In the genomic region with DNA sequence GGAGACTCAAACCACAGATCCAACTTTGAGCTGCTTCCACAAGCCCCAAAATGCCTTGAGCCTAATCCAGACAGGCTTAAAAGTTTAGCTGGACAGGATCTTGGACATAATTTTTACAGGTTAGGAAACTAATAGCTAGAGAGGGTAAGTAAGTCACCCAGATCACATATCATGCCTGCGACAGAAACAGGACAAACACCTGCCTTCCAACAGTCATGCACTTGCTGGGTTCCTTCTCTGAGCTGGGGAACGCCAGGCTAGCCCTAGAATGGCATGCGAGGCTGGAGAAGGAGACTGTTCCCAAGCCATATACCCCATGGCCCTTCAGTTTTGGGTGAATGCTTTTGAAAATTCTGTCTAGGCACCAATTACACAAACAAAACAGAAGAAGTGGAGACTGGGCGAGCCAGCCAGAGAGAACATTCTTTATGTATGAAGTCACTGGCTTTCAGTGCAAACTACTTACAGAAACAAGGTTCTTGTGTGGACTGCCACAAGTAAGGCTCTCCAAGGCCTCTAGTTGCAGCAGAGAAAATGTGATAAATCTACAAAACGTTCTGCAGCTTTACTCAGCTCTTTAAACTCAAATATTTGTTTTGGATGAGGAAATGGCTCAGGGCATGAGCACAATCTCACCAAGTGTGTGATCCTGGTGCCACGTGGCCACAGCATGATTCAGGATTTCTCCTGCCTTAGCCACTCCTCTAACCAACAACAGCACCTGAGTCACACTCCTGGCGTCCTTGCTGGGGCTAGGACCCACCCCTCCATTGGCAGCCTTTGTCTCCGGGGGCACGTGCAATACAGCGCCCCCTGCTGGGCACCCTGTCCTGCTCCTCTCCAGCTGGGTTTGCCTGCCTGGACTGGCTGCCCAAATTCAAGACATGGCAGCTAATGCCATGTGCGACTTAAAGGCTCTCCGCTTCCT, we compare ENCODE assay signal across 7 cellular contexts.
DNase-seq lines count a peak whose midpoint lies in the region; ATAC-seq and TF ChIP-seq lines count a peak whose summit lies in the region.

No MANE protein-coding gene starts in this region.

- peak; percentile 89 for TF ChIP-seq CTCF in GM12874 (IDR thresholded peaks at IDR 0.05; ENCODE audit: insufficient read depth, low read depth, low read length)

- peak; percentile 69 for ATAC-seq in memory B cell (ENCODE audit: low read depth)
- no peak for ATAC-seq in stimulated activated memory B cell treated with anti-CD40 and anti-IgM and Interleukin-4, amounts not matched to agents 10 μg/mL and 1 μg/mL and 100 μg/mL, for 72 hours

- POLR2A ChIA-PET in activated CD4-positive, alpha-beta T cell treated with anti-CD3 and anti-CD28 coated beads, Interleukin-2, amount 10 ng/mL, durations not matched to agents 7 days and 5 days (lab: Charles Lee): interaction anchor here (0.8 kb wide), 1 partner anchor 12 kb away, joined by 4 read pairs; no protein-coding TSS in a partner anchor

- CTCF ChIA-PET in activated CD4-positive, alpha-beta T cell treated with anti-CD3 and anti-CD28 coated beads, Interleukin-2, amount 10 ng/mL, durations not matched to agents 7 days and 5 days (lab: Charles Lee): interaction anchor here (0.6 to 4.6 kb wide), 16 partner anchors 9 to 190 kb away, joined by 3 to 46 read pairs (median 4); a partner anchor contains a TSS

- H3K4me1 Mint-ChIP-seq in activated CD4-positive, alpha-beta T cell treated with anti-CD3 and anti-CD28 coated beads, Interleukin-2, amount 10 ng/mL, durations not matched to agents 7 days and 5 days: peaks cover 42% of the 10 kb centered on the region
- no peaks in the 10 kb centered on the region for H3K4me1 Mint-ChIP-seq in memory B cell
- H3K4me1 Mint-ChIP-seq in stimulated activated memory B cell treated with anti-CD40 and anti-IgM and Interleukin-4, amounts not matched to agents 10 μg/mL and 1 μg/mL and 100 μg/mL, for 72 hours: peaks cover 6% of the 10 kb centered on the region

- DNase-seq in NCI-H2029 (lab: John Stamatoyannopoulos, UW): peak; percentile 80
- peak; percentile 20 for DNase-seq in activated CD4-positive, alpha-beta T cell treated with anti-CD3 and anti-CD28 coated beads, Interleukin-2, amount 10 ng/mL, durations not matched to agents 7 days and 5 days
- DNase-seq in ecto neural progenitor cell (ENCODE audit: low spot score): peak; percentile 63
- peak; percentile 50 to 58 for DNase-seq in memory B cell (ENCODE audit: low spot score in 2 of 2)
- peak; percentile 40 for DNase-seq in stimulated activated CD8-positive, alpha-beta memory T cell treated with anti-CD3 and anti-CD28 coated beads, Interleukin-12 subunit alpha, Interleukin-12 subunit beta, amount 100 ng/mL, for 24 hours (ENCODE audit: extremely low read depth)

- H3K27me3 Mint-ChIP-seq in activated CD4-positive, alpha-beta T cell treated with anti-CD3 and anti-CD28 coated beads, Interleukin-2, amount 10 ng/mL, durations not matched to agents 7 days and 5 days: peaks cover 2% of the 10 kb centered on the region
- peaks cover 6% of the 10 kb centered on the region for H3K27me3 Mint-ChIP-seq in memory B cell
- H3K27me3 Mint-ChIP-seq in stimulated activated memory B cell treated with anti-CD40 and anti-IgM and Interleukin-4, amounts not matched to agents 10 μg/mL and 1 μg/mL and 100 μg/mL, for 72 hours: peaks cover 32% of the 10 kb centered on the region

- no peaks in the 10 kb centered on the region for H3K9me3 Mint-ChIP-seq in activated CD4-positive, alpha-beta T cell treated with anti-CD3 and anti-CD28 coated beads, Interleukin-2, amount 10 ng/mL, durations not matched to agents 7 days and 5 days
- no peaks in the 10 kb centered on the region for H3K9me3 Mint-ChIP-seq in memory B cell
- no peaks in the 10 kb centered on the region for H3K9me3 Mint-ChIP-seq in stimulated activated memory B cell treated with anti-CD40 and anti-IgM and Interleukin-4, amounts not matched to agents 10 μg/mL and 1 μg/mL and 100 μg/mL, for 72 hours

- H3K4me3 Mint-ChIP-seq in activated CD4-positive, alpha-beta T cell treated with anti-CD3 and anti-CD28 coated beads, Interleukin-2, amount 10 ng/mL, durations not matched to agents 7 days and 5 days: no peak overlapping the region
- H3K4me3 Mint-ChIP-seq in memory B cell: no peak overlapping the region
- H3K4me3 Mint-ChIP-seq in stimulated activated memory B cell treated with anti-CD40 and anti-IgM and Interleukin-4, amounts not matched to agents 10 μg/mL and 1 μg/mL and 100 μg/mL, for 72 hours: no peak overlapping the region

- H3K27ac Mint-ChIP-seq in activated CD4-positive, alpha-beta T cell treated with anti-CD3 and anti-CD28 coated beads, Interleukin-2, amount 10 ng/mL, durations not matched to agents 7 days and 5 days: no peak overlapping the region
- H3K27ac Mint-ChIP-seq in memory B cell: no peak overlapping the region
- no peak overlapping the region for H3K27ac Mint-ChIP-seq in stimulated activated memory B cell treated with anti-CD40 and anti-IgM and Interleukin-4, amounts not matched to agents 10 μg/mL and 1 μg/mL and 100 μg/mL, for 72 hours

- no peaks in the 10 kb centered on the region for H3K36me3 Mint-ChIP-seq in activated CD4-positive, alpha-beta T cell treated with anti-CD3 and anti-CD28 coated beads, Interleukin-2, amount 10 ng/mL, durations not matched to agents 7 days and 5 days (ENCODE audit: low read depth)
- H3K36me3 Mint-ChIP-seq in memory B cell: no peaks in the 10 kb centered on the region
- no peaks in the 10 kb centered on the region for H3K36me3 Mint-ChIP-seq in stimulated activated memory B cell treated with anti-CD40 and anti-IgM and Interleukin-4, amounts not matched to agents 10 μg/mL and 1 μg/mL and 100 μg/mL, for 72 hours

Comparison
In these comparisons a context has a peak if more than half of its experiments do, and no peak if none do; other contexts are left out.
1. DNase-seq: peak in every context shown above with its lines; median percentile 80 in NCI-H2029; 63 in ecto neural progenitor cell; 54 in memory B cell; 40 in stimulated activated CD8-positive, alpha-beta memory T cell treated with anti-CD3 and anti-CD28 coated beads, Interleukin-12 subunit alpha, Interleukin-12 subunit beta, amount 100 ng/mL, for 24 hours; 20 in activated CD4-positive, alpha-beta T cell treated with anti-CD3 and anti-CD28 coated beads, Interleukin-2, amount 10 ng/mL, durations not matched to agents 7 days and 5 days.